ENCODE assay signal across 2 cellular contexts in genomic region chr1:93705897-93706500, GRCh38.
A peak's percentile ranks its signal among the peaks of the same experiment; 100 is the strongest.
TF ChIP-seq lines count a peak whose summit lies in the region.

No MANE protein-coding gene starts in this region.

TF ChIP-seq in IMR-90, 13 proteins besides CTCF, POLR2A, EP300 and RAD21:
- TF ChIP-seq MAFK (IDR thresholded peaks at IDR 0.05; ENCODE audit: low read depth, low read length) (no peak), RCOR1 (IDR thresholded peaks at IDR 0.05; ENCODE audit: insufficient replicate concordance, low read length) (no peak), BHLHE40 (IDR thresholded peaks at IDR 0.05; ENCODE audit: low read depth, low read length) (no peak), NFE2L2 (IDR thresholded peaks at IDR 0.05; ENCODE audit: low read depth, low read length) (no peak), SMC3 (IDR thresholded peaks at IDR 0.05; ENCODE audit: low read depth, low read length) (no peak)
- TF ChIP-seq, protein P1, sequence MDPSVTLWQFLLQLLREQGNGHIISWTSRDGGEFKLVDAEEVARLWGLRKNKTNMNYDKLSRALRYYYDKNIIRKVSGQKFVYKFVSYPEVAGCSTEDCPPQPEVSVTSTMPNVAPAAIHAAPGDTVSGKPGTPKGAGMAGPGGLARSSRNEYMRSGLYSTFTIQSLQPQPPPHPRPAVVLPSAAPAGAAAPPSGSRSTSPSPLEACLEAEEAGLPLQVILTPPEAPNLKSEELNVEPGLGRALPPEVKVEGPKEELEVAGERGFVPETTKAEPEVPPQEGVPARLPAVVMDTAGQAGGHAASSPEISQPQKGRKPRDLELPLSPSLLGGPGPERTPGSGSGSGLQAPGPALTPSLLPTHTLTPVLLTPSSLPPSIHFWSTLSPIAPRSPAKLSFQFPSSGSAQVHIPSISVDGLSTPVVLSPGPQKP (IDR thresholded peaks at IDR 0.05; ENCODE audit: borderline replicate concordance, low read depth, low read length) = no peak

TF ChIP-seq in WTC11, 78 proteins besides CTCF, POLR2A, EP300 and RAD21:
- TF ChIP-seq, protein P2, sequence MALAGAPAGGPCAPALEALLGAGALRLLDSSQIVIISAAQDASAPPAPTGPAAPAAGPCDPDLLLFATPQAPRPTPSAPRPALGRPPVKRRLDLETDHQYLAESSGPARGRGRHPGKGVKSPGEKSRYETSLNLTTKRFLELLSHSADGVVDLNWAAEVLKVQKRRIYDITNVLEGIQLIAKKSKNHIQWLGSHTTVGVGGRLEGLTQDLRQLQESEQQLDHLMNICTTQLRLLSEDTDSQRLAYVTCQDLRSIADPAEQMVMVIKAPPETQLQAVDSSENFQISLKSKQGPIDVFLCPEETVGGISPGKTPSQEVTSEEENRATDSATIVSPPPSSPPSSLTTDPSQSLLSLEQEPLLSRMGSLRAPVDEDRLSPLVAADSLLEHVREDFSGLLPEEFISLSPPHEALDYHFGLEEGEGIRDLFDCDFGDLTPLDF (CRISPR knock-in tag; IDR thresholded peaks at IDR 0.05) = no peak
- TF ChIP-seq NR3C1 (CRISPR knock-in tag; conservative IDR thresholded peaks at IDR 0.05; ENCODE audit: low read depth) = no peak
- TF ChIP-seq ZNF423 (CRISPR knock-in tag; IDR thresholded peaks at IDR 0.05) = peak; percentile 20; the same call in 1 of the 2 replicates
- TF ChIP-seq ATF2 (CRISPR knock-in tag; IDR thresholded peaks at IDR 0.05; ENCODE audit: borderline replicate concordance, low read depth) = no peak
- TF ChIP-seq, protein P3, sequence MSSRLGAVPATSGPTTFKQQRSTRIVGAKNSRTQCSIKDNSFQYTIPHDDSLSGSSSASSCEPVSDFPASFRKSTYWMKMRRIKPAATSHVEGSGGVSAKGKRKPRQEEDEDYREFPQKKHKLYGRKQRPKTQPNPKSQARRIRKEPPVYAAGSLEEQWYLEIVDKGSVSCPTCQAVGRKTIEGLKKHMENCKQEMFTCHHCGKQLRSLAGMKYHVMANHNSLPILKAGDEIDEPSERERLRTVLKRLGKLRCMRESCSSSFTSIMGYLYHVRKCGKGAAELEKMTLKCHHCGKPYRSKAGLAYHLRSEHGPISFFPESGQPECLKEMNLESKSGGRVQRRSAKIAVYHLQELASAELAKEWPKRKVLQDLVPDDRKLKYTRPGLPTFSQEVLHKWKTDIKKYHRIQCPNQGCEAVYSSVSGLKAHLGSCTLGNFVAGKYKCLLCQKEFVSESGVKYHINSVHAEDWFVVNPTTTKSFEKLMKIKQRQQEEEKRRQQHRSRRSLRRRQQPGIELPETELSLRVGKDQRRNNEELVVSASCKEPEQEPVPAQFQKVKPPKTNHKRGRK (CRISPR knock-in tag; IDR thresholded peaks at IDR 0.05; ENCODE audit: borderline replicate concordance) = no peak
- no peak for TF ChIP-seq TEAD4 (CRISPR knock-in tag; IDR thresholded peaks at IDR 0.05)
